15 cellular contexts compared by ENCODE assay signal in the genomic region with DNA sequence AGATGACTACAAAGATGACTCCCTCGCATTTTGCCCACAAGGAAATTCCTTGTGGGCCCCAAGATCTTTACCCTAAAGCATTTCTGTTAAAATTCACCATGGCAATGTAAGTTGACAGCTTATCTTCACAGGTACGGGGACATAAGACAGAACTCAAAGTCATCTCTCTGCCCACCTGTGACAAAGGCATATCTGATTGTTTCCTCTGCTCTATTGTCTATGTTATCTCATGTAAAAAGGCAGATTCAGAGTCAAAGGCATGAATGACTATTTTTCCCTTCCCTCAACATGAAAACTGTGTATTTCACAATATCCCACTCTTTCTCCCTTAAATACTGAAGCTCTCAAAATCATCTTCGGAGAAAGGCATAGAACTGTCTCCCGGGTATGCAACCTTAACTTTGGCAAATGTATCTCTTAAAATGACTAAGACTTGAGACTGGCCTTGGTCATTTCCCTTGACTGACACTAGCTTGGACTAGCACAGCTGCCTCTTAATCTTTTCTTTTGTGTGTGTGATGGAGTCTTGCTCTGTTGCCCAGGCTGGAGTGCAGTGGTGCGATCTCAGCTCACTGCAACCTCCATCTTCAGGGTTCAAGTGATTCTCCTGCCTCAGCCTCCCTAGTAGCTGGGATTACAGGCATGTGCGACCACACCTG.
DNase-seq lines count a peak whose midpoint lies in the region; ATAC-seq and TF ChIP-seq lines count a peak whose summit lies in the region.
"Had no signal": no experiment of that assay in that cellular context is flagged by ENCODE, and none has a peak within 500 bp of the region (broad histone marks: within the 10 kb centered on the region; RNA-seq: fewer than 3 reads in every experiment).

No MANE protein-coding gene starts in this region.

- H3K9me3 ChIP-seq in mammary epithelial cell (replicated peaks; ENCODE audit: insufficient read depth, low read length) (no peaks in the 10 kb centered on the region), mucosa of rectum (ENCODE audit: control insufficient read depth in 2 of 2, low read length in 2 of 2) (no peaks in the 10 kb centered on the region), tibial nerve (no peaks in the 10 kb centered on the region)

- in situ Hi-C loops in mammary epithelial cell (cut with MboI; ENCODE audit: low sequenced_read_pairs in 2 of 2), result no loop called here

- peaks cover 82% of the 10 kb centered on the region for H3K4me1 ChIP-seq in mammary epithelial cell (ENCODE audit: insufficient read depth, low read length)
- H3K4me1 ChIP-seq in mucosa of rectum (ENCODE audit: control insufficient read depth in 2 of 2, insufficient read depth in 2 of 2, low read length in 2 of 2), result peaks cover 38 to 45% of the 10 kb centered on the region in 2 donors
- peaks cover 0 to 92% (median 64%) of the 10 kb centered on the region in 4 donors for H3K4me1 ChIP-seq in tibial nerve

- H3K36me3 ChIP-seq in mammary epithelial cell (ENCODE audit: insufficient read depth, low read length) (no peaks in the 10 kb centered on the region), mucosa of rectum (ENCODE audit: control insufficient read depth in 2 of 2, insufficient read depth in 2 of 2, low read length in 2 of 2) (no peaks in the 10 kb centered on the region), tibial nerve (no peaks in the 10 kb centered on the region)

- H2AFZ ChIP-seq in mammary epithelial cell (ENCODE audit: low read depth, low read length), result no peak overlapping the region

- no peak for TF ChIP-seq POLR2A in tibial nerve (IDR thresholded peaks at IDR 0.05)

- H3K9ac ChIP-seq in mammary epithelial cell (ENCODE audit: insufficient read depth, low read length), result no peak overlapping the region
- no peak overlapping the region for H3K9ac ChIP-seq in mucosa of rectum (ENCODE audit: low read depth in 1 of 2, low read length in 2 of 2)

- no peak for ATAC-seq in HG02884 (IDR thresholded peaks at IDR 0.05; ENCODE audit: unreplicated experiment)
- ATAC-seq: activated naive CD8-positive, alpha-beta T cell treated with anti-CD3 and anti-CD28 coated beads, Interleukin-2, amount 50 U/mL, for 24 hours had no signal

- peaks cover 7% of the 10 kb centered on the region for H3K36me3 Mint-ChIP-seq in MCF 10A (ENCODE audit: insufficient read depth, unreplicated experiment)

- H3K4me3 Mint-ChIP-seq in MCF 10A (ENCODE audit: unreplicated experiment), result peak overlapping the region; percentile 33
- H3K4me3 Mint-ChIP-seq: activated CD4-positive, alpha-beta T cell treated with anti-CD3 and anti-CD28 coated beads, Interleukin-2, amount 10 ng/mL, durations not matched to agents 7 days and 5 days; activated naive CD8-positive, alpha-beta T cell treated with anti-CD3 and anti-CD28 coated beads, Interleukin-2, amount 50 U/mL, for 24 hours; activated T-cell treated with anti-CD3 and anti-CD28 coated beads, Interleukin-2, amount 50 U/mL, for 24 hours had no signal

- BruUV-seq in MCF 10A (replicated peaks; lab: Mats Ljungman, UMichigan), result no TSS peak
- no TSS peak for BruUV-seq in mammary epithelial cell (replicated peaks; lab: Mats Ljungman, UMichigan)

- H3K4me2 ChIP-seq in mammary epithelial cell (ENCODE audit: insufficient read depth, low read depth, low read length), result no peak overlapping the region

- intact Hi-C loops in MCF 10A (cut with micrococcal nuclease), result no loop called here
- intact Hi-C loops in mammary epithelial cell (cut with micrococcal nuclease), result loop anchor here (2.0 kb wide), 1 partner anchor 142 kb away; no protein-coding TSS in a partner anchor

- H4K20me1 ChIP-seq in mammary epithelial cell (ENCODE audit: insufficient read depth, low read length), result peaks cover 18% of the 10 kb centered on the region

- no peak overlapping the region for H3K27ac ChIP-seq in mammary epithelial cell (ENCODE audit: insufficient read depth, low read depth, low read length)
- peak overlapping the region; percentile 33 to 79 for H3K27ac ChIP-seq in coronary artery
- H3K27ac ChIP-seq in mucosa of rectum (ENCODE audit: low read depth in 2 of 2, low read length in 2 of 2), result peak overlapping the region; percentile 75 to 89
- peak overlapping the region; percentile 5 to 86 (median 38) for H3K27ac ChIP-seq in tibial nerve

- H3K27me3 ChIP-seq in mammary epithelial cell (ENCODE audit: insufficient read depth, low read length) (no peaks in the 10 kb centered on the region), mucosa of rectum (ENCODE audit: control insufficient read depth in 2 of 2, insufficient read depth in 2 of 2, low read length in 2 of 2) (no peaks in the 10 kb centered on the region), tibial nerve (no peaks in the 10 kb centered on the region)

- H3K27me3 Mint-ChIP-seq in MCF 10A (ENCODE audit: insufficient read depth, unreplicated experiment), result no peaks in the 10 kb centered on the region
- H3K27me3 Mint-ChIP-seq: activated CD4-positive, alpha-beta T cell treated with anti-CD3 and anti-CD28 coated beads, Interleukin-2, amount 10 ng/mL, durations not matched to agents 7 days and 5 days; activated naive CD8-positive, alpha-beta T cell treated with anti-CD3 and anti-CD28 coated beads, Interleukin-2, amount 50 U/mL, for 24 hours; activated T-cell treated with anti-CD3 and anti-CD28 coated beads, Interleukin-2, amount 50 U/mL, for 24 hours had no signal

- H3K4me1 Mint-ChIP-seq in MCF 10A (ENCODE audit: insufficient read depth, unreplicated experiment), result peaks cover 50% of the 10 kb centered on the region

- peak overlapping the region; percentile 83 for H3K27ac Mint-ChIP-seq in MCF 10A (ENCODE audit: low read depth, unreplicated experiment)
- H3K27ac Mint-ChIP-seq: activated CD4-positive, alpha-beta T cell treated with anti-CD3 and anti-CD28 coated beads, Interleukin-2, amount 10 ng/mL, durations not matched to agents 7 days and 5 days; activated T-cell treated with anti-CD3 and anti-CD28 coated beads, Interleukin-2, amount 50 U/mL, for 24 hours had no signal

- TF ChIP-seq EP300 in tibial nerve (IDR thresholded peaks at IDR 0.05), result no peak

- no peak for TF ChIP-seq CTCF in MCF 10A (IDR thresholded peaks at IDR 0.05; ENCODE audit: unreplicated experiment)
- no peak for TF ChIP-seq CTCF in mammary epithelial cell (conservative IDR thresholded peaks at IDR 0.05 in 1 of 2, IDR thresholded peaks at IDR 0.05 in 1 of 2; ENCODE audit: extremely low read depth in 1 of 2, insufficient read depth in 1 of 2, low read depth in 1 of 2, low read length in 2 of 2)
- TF ChIP-seq CTCF in coronary artery (IDR thresholded peaks at IDR 0.05), result no peak
- TF ChIP-seq CTCF in tibial nerve (IDR thresholded peaks at IDR 0.05), result no peak

- H3K4me3 ChIP-seq in mammary epithelial cell (replicated peaks in 1 of 3; ENCODE audit: insufficient read depth in 1 of 3, low read depth in 2 of 3, low read length in 3 of 3), result no peak overlapping the region
- H3K4me3 ChIP-seq in coronary artery, result no peak overlapping the region
- H3K4me3 ChIP-seq in mucosa of rectum (ENCODE audit: low read length in 2 of 2), result no peak overlapping the region
- no peak overlapping the region for H3K4me3 ChIP-seq in tibial nerve
- H3K4me3 ChIP-seq: GM12878 had no signal

- H3K9me3 Mint-ChIP-seq in MCF 10A (ENCODE audit: unreplicated experiment), result no peaks in the 10 kb centered on the region
- H3K9me3 Mint-ChIP-seq: activated CD4-positive, alpha-beta T cell treated with anti-CD3 and anti-CD28 coated beads, Interleukin-2, amount 10 ng/mL, durations not matched to agents 7 days and 5 days; activated naive CD8-positive, alpha-beta T cell treated with anti-CD3 and anti-CD28 coated beads, Interleukin-2, amount 50 U/mL, for 24 hours; activated T-cell treated with anti-CD3 and anti-CD28 coated beads, Interleukin-2, amount 50 U/mL, for 24 hours had no signal

- CTCF ChIA-PET in MCF 10A (lab: Yijun Ruan, JAX) (interaction anchor here (0.6 to 4.1 kb wide), 5 partner anchors 14 to 155 kb away, joined by 3 to 16 read pairs (median 5); a partner anchor contains a TSS), mammary epithelial cell (lab: Charles Lee; ENCODE audit: low non-redundant PET) (interaction anchor here (0.6 kb wide), 1 partner anchor 65 kb away, joined by 6 read pairs; no protein-coding TSS in a partner anchor)

- no peak for DNase-seq in MCF 10A (ENCODE audit: unreplicated experiment)
- DNase-seq in mammary epithelial cell, result no peak
- no peak for DNase-seq in coronary artery (ENCODE audit: low spot score)
- no peak for DNase-seq in tibial nerve (ENCODE audit: low spot score in 2 of 2)
- DNase-seq in HK-2 (ENCODE audit: unreplicated experiment), result no peak
- DNase-seq in pons (ENCODE audit: low spot score), result no peak
- DNase-seq: 8988T; activated CD4-positive, alpha-beta T cell treated with anti-CD3 and anti-CD28 coated beads, Interleukin-2, amount 10 ng/mL, durations not matched to agents 7 days and 5 days; activated naive CD8-positive, alpha-beta T cell treated with anti-CD3 and anti-CD28 coated beads, Interleukin-2, amount 50 U/mL, for 24 hours; activated T-cell treated with anti-CD3 and anti-CD28 coated beads, Interleukin-2, amount 50 U/mL, for 24 hours; MM.1S; T-helper 2 cell had no signal

- peaks cover 98% of the 10 kb centered on the region for H3K79me2 ChIP-seq in mammary epithelial cell (ENCODE audit: insufficient read depth, low read length)

- dilution Hi-C loops in mammary epithelial cell (cut with HindIII; ENCODE audit: low sequenced_read_pairs), result no loop called here

- POLR2A ChIA-PET in MCF 10A (lab: Yijun Ruan, JAX), result interaction anchor here (0.5 to 1.8 kb wide), 5 partner anchors 21 to 118 kb away, joined by 3 to 8 read pairs (median 4); no protein-coding TSS in a partner anchor

- 87% methylated on average over 6 of the region's 6 CpGs for WGBS in mammary epithelial cell (ENCODE audit: low coverage, missing lambda C conversion rate)
- 90 to 91% methylated on average over 6 of the region's 6 CpGs for WGBS in tibial nerve, 2 donors
